Comparison of ENCODE assay signal across 8 cellular contexts in genomic region chr17:57834146-57834741, GRCh38. TPM values are rescaled to one million over a fixed set of nuclear protein-coding genes. Genes with fewer than 3 reads are reported as not detected.
DNase-seq lines count a peak whose midpoint lies in the region; ATAC-seq and TF ChIP-seq lines count a peak whose summit lies in the region.

No MANE protein-coding gene starts in this region.

- H3K9me3 Mint-ChIP-seq in activated T-cell treated with anti-CD3 and anti-CD28 coated beads, Interleukin-2, amount 50 U/mL, for 72 hours = no peaks in the 10 kb centered on the region

- H3K36me3 ChIP-seq in heart right ventricle = peaks cover 0 to 30% (median 11%) of the 10 kb centered on the region in 9 donors
- no peaks in the 10 kb centered on the region for H3K36me3 ChIP-seq in testis (ENCODE audit: low read depth, missing control alignments)

- DNase-seq in activated T-cell treated with anti-CD3 and anti-CD28 coated beads, Interleukin-2, amount 50 U/mL, for 72 hours = peak in 1 of 2 donors; percentile 11
- no peak for DNase-seq in activated T-cell treated with anti-CD3 and anti-CD28 coated beads, Interleukin-2, amount 50 U/mL, for 1 hour
- DNase-seq in SW480 (ENCODE audit: low spot score) = peak; percentile 26
- peak in 1 of 2 donors; percentile 63 for DNase-seq in heart right ventricle
- DNase-seq in testis = peak; percentile 63
- no peak for DNase-seq in T-helper 9 cell
- DNase-seq in activated CD8-positive, alpha-beta memory T cell treated with anti-CD3 and anti-CD28 coated beads for 24 hours = no peak

- H3K27me3 ChIP-seq in heart right ventricle (no peaks in the 10 kb centered on the region), testis (no peaks in the 10 kb centered on the region)

- no peaks in the 10 kb centered on the region for H3K27me3 Mint-ChIP-seq in activated T-cell treated with anti-CD3 and anti-CD28 coated beads, Interleukin-2, amount 50 U/mL, for 72 hours (ENCODE audit: low read depth)

- H3K9me3 ChIP-seq in heart right ventricle (no peaks in the 10 kb centered on the region), testis (no peaks in the 10 kb centered on the region)

- 58 to 65% methylated on average over 13 of the region's 13 CpGs for WGBS in heart right ventricle, 2 donors
- WGBS in testis, 2 donors = 61 to 71% methylated on average over 13 of the region's 13 CpGs

- H3K27ac ChIP-seq in heart right ventricle = peak overlapping the region; percentile 54 to 90 (median 78)
- peak overlapping the region; percentile 27 to 72 for H3K27ac ChIP-seq in testis

- TF ChIP-seq POLR2A in testis (IDR thresholded peaks at IDR 0.05) = no peak

- TF ChIP-seq CTCF in heart right ventricle (IDR thresholded peaks at IDR 0.05) = no peak
- TF ChIP-seq CTCF in testis (IDR thresholded peaks at IDR 0.05) = no peak

- H3K27ac Mint-ChIP-seq in activated T-cell treated with anti-CD3 and anti-CD28 coated beads, Interleukin-2, amount 50 U/mL, for 72 hours = no peak overlapping the region

- H3K4me3 ChIP-seq in heart right ventricle = no peak overlapping the region
- H3K4me3 ChIP-seq in testis = no peak overlapping the region

- H3K4me1 ChIP-seq in heart right ventricle (peaks cover 0 to 61% (median 23%) of the 10 kb centered on the region in 9 donors), testis (peaks cover 28% of the 10 kb centered on the region)

- intact Hi-C loops in heart right ventricle (cut with DNase I) (loop anchor here (2.0 to 10.0 kb wide), 14 partner anchors 15 to 709 kb away; partner anchors contain the start of genes CCDC182 (in 1 of the 10) and MSI2 (in 1 of the 10)), testis (cut with DNase I; ENCODE audit: low total_unique reads) (no loop called here)

- peaks cover 10% of the 10 kb centered on the region for H3K4me1 Mint-ChIP-seq in activated T-cell treated with anti-CD3 and anti-CD28 coated beads, Interleukin-2, amount 50 U/mL, for 72 hours (ENCODE audit: low read depth)

- peak overlapping the region; percentile 11 to 53 for H3K4me3 Mint-ChIP-seq in activated T-cell treated with anti-CD3 and anti-CD28 coated beads, Interleukin-2, amount 50 U/mL, for 72 hours

- ATAC-seq in activated T-cell treated with anti-CD3 and anti-CD28 coated beads, Interleukin-2, amount 50 U/mL, for 72 hours (replicated peaks in 1 of 2) = peak; percentile 26 to 39
- ATAC-seq in heart right ventricle (peak in 7 of 8 donors; percentile 13 to 88 (median 49)), GM18517 (IDR thresholded peaks at IDR 0.05; ENCODE audit: unreplicated experiment) (no peak)

- peaks cover 2 to 10% of the 10 kb centered on the region in 2 donors for H3K36me3 Mint-ChIP-seq in activated T-cell treated with anti-CD3 and anti-CD28 coated beads, Interleukin-2, amount 50 U/mL, for 72 hours (ENCODE audit: insufficient read depth in 2 of 2)

RNA-seq across cellular contexts. Expression of gene MRPS23, which starts 15.6 kb away (rescaled TPM):
- total RNA-seq in activated T-cell treated with anti-CD3 and anti-CD28 coated beads, Interleukin-2, amount 50 U/mL, for 72 hours = 10 to 100 TPM; 43.4 to 52.7 TPM
- total RNA-seq in heart right ventricle = 100 to 1,000 TPM in 2 of 10 donors, 10 to 100 TPM in 8; 61.2 to 103 (median 75.5) TPM
- 100 to 1,000 TPM in 1 of 2 donors, 1 to 10 TPM in 1; 9.9 to 132 TPM for polyA plus RNA-seq in heart right ventricle
- 10 to 100 TPM; 14.1 to 25.1 TPM for total RNA-seq in testis
- 57.4 TPM for polyA plus RNA-seq in testis (ENCODE audit: insufficient read depth, low read depth, low replicate concordance)

Comparison
In these comparisons a context has a peak if more than half of its experiments do, and no peak if none do; other contexts are left out.
1. DNase-seq: peak in SW480 (single experiment) and testis (single experiment); none in activated T-cell treated with anti-CD3 and anti-CD28 coated beads, Interleukin-2, amount 50 U/mL, for 1 hour (single experiment), T-helper 9 cell (single experiment) and activated CD8-positive, alpha-beta memory T cell treated with anti-CD3 and anti-CD28 coated beads for 24 hours (single experiment).